8 cellular contexts compared by ENCODE assay signal in genomic region chr20:380763-381580, GRCh38. TPM values are rescaled to one million over a fixed set of nuclear protein-coding genes. Genes with fewer than 3 reads are reported as not detected.
DNase-seq lines count a peak whose midpoint lies in the region; ATAC-seq and TF ChIP-seq lines count a peak whose summit lies in the region.

No MANE protein-coding gene starts in this region.

- no peak for TF ChIP-seq CTCF in ascending aorta (IDR thresholded peaks at IDR 0.05)

- H3K36me3 ChIP-seq in ascending aorta: no peaks in the 10 kb centered on the region
- no peaks in the 10 kb centered on the region for H3K36me3 ChIP-seq in iPS DF 6.9 (ENCODE audit: control insufficient read depth, insufficient read depth, low read length)

- DNase-seq in G401 (ENCODE audit: low spot score): peak; percentile 46
- DNase-seq in KBM-7: peak; percentile 77
- peak; percentile 15 to 83 (median 32) for DNase-seq in T-helper 1 cell
- peak in 1 of 2 donors; percentile 70 for DNase-seq in ascending aorta (ENCODE audit: low spot score in 2 of 2)
- no peak for DNase-seq in iPS DF 6.9 (ENCODE audit: low read depth, low spot score)
- peak; percentile 49 to 59 for DNase-seq in stimulated activated CD4-positive, alpha-beta T cell treated with anti-CD3 and anti-CD28 coated beads, Interleukin-12 subunit alpha, Interleukin-12 subunit beta, amount 100 ng/mL, for 24 hours (ENCODE audit: low read depth in 2 of 2)
- DNase-seq in NCI-H2107 treated with DMSO at 0.1 percent for 48 hours (lab: John Stamatoyannopoulos, UW; ENCODE audit: unreplicated experiment): no peak

- intact Hi-C loops in ascending aorta (cut with DNase I): no loop called here

- WGBS in iPS DF 6.9 (ENCODE audit: insufficient coverage, insufficient read length): no CpG with 5 or more reads among the region's 93 CpGs

- in situ Hi-C loops in G401 (cut with HindIII; ENCODE audit: low sequenced_read_pairs): no loop called here
- in situ Hi-C loops in KBM-7 (cut with MboI; ENCODE audit: low pct_unique_long_range_greater_than_20kb, low sequenced_read_pairs): no loop called here

- no peaks in the 10 kb centered on the region for H3K27me3 ChIP-seq in ascending aorta
- H3K27me3 ChIP-seq in iPS DF 6.9 (ENCODE audit: control insufficient read depth, insufficient read depth, low read length): no peaks in the 10 kb centered on the region

- H3K4me3 ChIP-seq in ascending aorta (peak overlapping the region; percentile 78 to 84), iPS DF 6.9 (ENCODE audit: low read length) (peak overlapping the region; percentile 80)

- no peaks in the 10 kb centered on the region for H3K9me3 ChIP-seq in ascending aorta
- no peaks in the 10 kb centered on the region for H3K9me3 ChIP-seq in iPS DF 6.9 (ENCODE audit: control insufficient read depth, insufficient read depth, low read length)

- no peaks in the 10 kb centered on the region for H3K4me1 ChIP-seq in ascending aorta
- 0 out of 2 replicates have a peak, but pooled peaks cover 2% of the 10 kb centered on the region for H3K4me1 ChIP-seq in iPS DF 6.9 (ENCODE audit: control insufficient read depth, insufficient read depth, low read length)

- peak overlapping the region in 1 of 2 donors; percentile 34 for H3K27ac ChIP-seq in ascending aorta
- no peak overlapping the region for H3K27ac ChIP-seq in iPS DF 6.9 (ENCODE audit: low read length)

- ATAC-seq in GM21529 (IDR thresholded peaks at IDR 0.05; ENCODE audit: unreplicated experiment): peak; percentile 63

RNA-seq across cellular contexts. Expression of gene TRIB3, which starts 0.4 kb away (rescaled TPM):
- 12.9 and 15.6 TPM in 2 replicates for total RNA-seq in G401 (2014; rRNA removed; shearing (Covaris generic))
- total RNA-seq in ascending aorta: not detected

RNA-seq across cellular contexts. Expression of gene RBCK1, which starts 27.1 kb away (rescaled TPM):
- 52.4 and 58.5 TPM in 2 replicates for total RNA-seq in G401 (2014; rRNA removed; shearing (Covaris generic))
- 123 TPM for total RNA-seq in ascending aorta

RNA-seq across cellular contexts. Expression of gene NRSN2, which starts 34.1 kb away (rescaled TPM):
- total RNA-seq in G401 (2014; rRNA removed; shearing (Covaris generic)): 65.9 and 70.0 TPM in 2 replicates
- total RNA-seq in ascending aorta: 24.5 TPM

RNA-seq across cellular contexts. Expression of gene SOX12, which starts 55.6 kb away (rescaled TPM):
- 9.6 and 12.4 TPM in 2 replicates for total RNA-seq in G401 (2014; rRNA removed; shearing (Covaris generic))
- total RNA-seq in ascending aorta: 6.2 TPM

Comparison
In these comparisons a context has a peak if more than half of its experiments do, and no peak if none do; other contexts are left out.
1. DNase-seq: peak in G401 (single experiment), KBM-7 (single experiment), T-helper 1 cell (5 of 5) and stimulated activated CD4-positive, alpha-beta T cell treated with anti-CD3 and anti-CD28 coated beads, Interleukin-12 subunit alpha, Interleukin-12 subunit beta, amount 100 ng/mL, for 24 hours (2 of 2); none in iPS DF 6.9 (single experiment) and NCI-H2107 treated with DMSO at 0.1 percent for 48 hours (single experiment).
2. RNA of gene TRIB3, which starts 0.4 kb away (total RNA-seq): 12.9 to 15.6 TPM in G401; not detected in ascending aorta (single experiment); every median in the first group is over 10 times any median in the second.